ENCODE assay signal across 16 cellular contexts in the genomic region with DNA sequence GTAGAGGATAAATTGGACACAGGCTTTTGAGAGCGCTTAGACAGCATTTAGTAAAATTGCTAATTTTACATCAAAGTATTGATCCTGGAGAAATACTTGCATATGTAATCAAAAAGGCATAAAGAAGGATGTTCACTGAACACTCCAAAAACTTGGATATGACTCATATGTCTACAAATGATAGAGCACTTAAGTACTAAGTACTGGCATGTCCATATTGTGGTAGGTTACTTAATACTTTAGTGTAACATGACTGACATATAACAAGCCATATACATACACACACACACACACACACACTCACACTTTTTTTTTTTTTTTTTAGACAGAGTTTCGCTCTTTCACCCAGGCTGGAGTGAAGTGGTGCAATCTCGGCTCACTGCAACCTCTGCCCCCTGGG.
DNase-seq lines count a peak whose midpoint lies in the region; ATAC-seq, FAIRE-seq and TF ChIP-seq lines count a peak whose summit lies in the region.
"Had no signal": no experiment of that assay in that cellular context is flagged by ENCODE, and none has a peak within 500 bp of the region (broad histone marks: within the 10 kb centered on the region; RNA-seq: fewer than 3 reads in every experiment).

No MANE protein-coding gene starts in this region.

- no peaks in the 10 kb centered on the region for H4K20me1 ChIP-seq in mammary epithelial cell (ENCODE audit: insufficient read depth, low read length)
- H4K20me1 ChIP-seq: BLaER1 treated with 17β-estradiol and CSF1 and Interleukin-3, amounts not matched to agents 10 nM and 100 nM had no signal

- no TSS peak for BruUV-seq in mammary epithelial cell (replicated peaks; lab: Mats Ljungman, UMichigan)

- H3K4me1 ChIP-seq in mammary epithelial cell (ENCODE audit: insufficient read depth, low read length) = peaks cover 30% of the 10 kb centered on the region
- peaks cover 20% of the 10 kb centered on the region for H3K4me1 ChIP-seq in foreskin keratinocyte
- no peaks in the 10 kb centered on the region for H3K4me1 ChIP-seq in stomach
- H3K4me1 ChIP-seq: BLaER1 treated with 17β-estradiol and CSF1 and Interleukin-3, amounts not matched to agents 10 nM and 100 nM had no signal

- in situ Hi-C loops in mammary epithelial cell (cut with MboI; ENCODE audit: low sequenced_read_pairs in 2 of 2) = no loop called here

- ATAC-seq in foreskin keratinocyte (peak; percentile 67), GM21529 (IDR thresholded peaks at IDR 0.05; ENCODE audit: unreplicated experiment) (no peak)

- H3K9me3 ChIP-seq in mammary epithelial cell (replicated peaks; ENCODE audit: insufficient read depth, low read length) = no peaks in the 10 kb centered on the region
- H3K9me3 ChIP-seq in stomach = no peaks in the 10 kb centered on the region

- H3K4me3 ChIP-seq in mammary epithelial cell (replicated peaks in 1 of 3; ENCODE audit: insufficient read depth in 1 of 3, low read depth in 2 of 3, low read length in 3 of 3) (no peak overlapping the region), stomach (no peak overlapping the region)
- H3K4me3 ChIP-seq: BLaER1 treated with 17β-estradiol and CSF1 and Interleukin-3, amounts not matched to agents 10 nM and 100 nM; GM23248 had no signal

- H3K4me2 ChIP-seq in mammary epithelial cell (ENCODE audit: insufficient read depth, low read depth, low read length) = no peak overlapping the region
- H3K4me2 ChIP-seq: BLaER1 treated with 17β-estradiol and CSF1 and Interleukin-3, amounts not matched to agents 10 nM and 100 nM had no signal

- dilution Hi-C loops in mammary epithelial cell (cut with HindIII; ENCODE audit: low sequenced_read_pairs) = no loop called here

- no peaks in the 10 kb centered on the region for H3K27me3 ChIP-seq in mammary epithelial cell (ENCODE audit: insufficient read depth, low read length)
- no peaks in the 10 kb centered on the region for H3K27me3 ChIP-seq in foreskin keratinocyte
- no peaks in the 10 kb centered on the region for H3K27me3 ChIP-seq in stomach
- H3K27me3 ChIP-seq: BLaER1 treated with 17β-estradiol and CSF1 and Interleukin-3, amounts not matched to agents 10 nM and 100 nM had no signal

- peak; percentile 35 for FAIRE-seq in D721Med (lab: Jason Lieb, UNC)
- FAIRE-seq: H54 had no signal

- intact Hi-C loops in mammary epithelial cell (cut with micrococcal nuclease) = no loop called here
- intact Hi-C loops in stomach (cut with DNase I; ENCODE audit: low total_unique reads) = no loop called here

- no peak for TF ChIP-seq EP300 in stomach (IDR thresholded peaks at IDR 0.05)

- no peak overlapping the region for H3K9ac ChIP-seq in mammary epithelial cell (ENCODE audit: insufficient read depth, low read length)
- H3K9ac ChIP-seq: BLaER1 treated with 17β-estradiol and CSF1 and Interleukin-3, amounts not matched to agents 10 nM and 100 nM; GM23248 had no signal

- H3K79me2 ChIP-seq in mammary epithelial cell (ENCODE audit: insufficient read depth, low read length) = no peaks in the 10 kb centered on the region

- CTCF ChIA-PET in mammary epithelial cell (lab: Charles Lee; ENCODE audit: low non-redundant PET) = no interaction called here

- H3K36me3 ChIP-seq in mammary epithelial cell (ENCODE audit: insufficient read depth, low read length) (no peaks in the 10 kb centered on the region), stomach (no peaks in the 10 kb centered on the region)
- H3K36me3 ChIP-seq: BLaER1 treated with 17β-estradiol and CSF1 and Interleukin-3, amounts not matched to agents 10 nM and 100 nM had no signal

- no peak for DNase-seq in D721Med (ENCODE audit: insufficient read length, low spot score)
- peak; percentile 19 for DNase-seq in HPDE6-E6E7 (ENCODE audit: extremely low spot score)
- DNase-seq in mammary epithelial cell = peak; percentile 52
- peak; percentile 64 to 65 for DNase-seq in foreskin keratinocyte
- no peak for DNase-seq in stomach
- no peak for DNase-seq in HT-29 (ENCODE audit: low spot score)
- DNase-seq in NCI-H2171 treated with DMSO at 0.1 percent for 48 hours (lab: John Stamatoyannopoulos, UW) = no peak
- DNase-seq: ACHN; Calu3; CD4-positive, CD25-positive, alpha-beta regulatory T cell; DND-41; GDM1; GM23248 had no signal

- TF ChIP-seq POLR2A in stomach (IDR thresholded peaks at IDR 0.05) = no peak

- TF ChIP-seq CTCF in D721Med (IDR thresholded peaks at IDR 0.05; ENCODE audit: insufficient read depth, missing control alignments) (no peak), mammary epithelial cell (conservative IDR thresholded peaks at IDR 0.05 in 1 of 2, IDR thresholded peaks at IDR 0.05 in 1 of 2; ENCODE audit: extremely low read depth in 1 of 2, insufficient read depth in 1 of 2, low read depth in 1 of 2, low read length in 2 of 2) (no peak), foreskin keratinocyte (conservative IDR thresholded peaks at IDR 0.05) (no peak), stomach (IDR thresholded peaks at IDR 0.05) (no peak)

- WGBS in mammary epithelial cell (ENCODE audit: low coverage, missing lambda C conversion rate) = 100% methylated on average over 1 of the region's 3 CpGs
- WGBS in stomach, 5 donors = 94 to 98% (median 95%) methylated on average over 3 of the region's 3 CpGs

- no peak overlapping the region for H2AFZ ChIP-seq in mammary epithelial cell (ENCODE audit: low read depth, low read length)
- H2AFZ ChIP-seq: GM23248 had no signal

- H3K27ac ChIP-seq in mammary epithelial cell (ENCODE audit: insufficient read depth, low read depth, low read length) (no peak overlapping the region), foreskin keratinocyte (no peak overlapping the region), stomach (no peak overlapping the region)
- H3K27ac ChIP-seq: BLaER1 treated with 17β-estradiol and CSF1 and Interleukin-3, amounts not matched to agents 10 nM and 100 nM; GM23248 had no signal

Comparison
In these comparisons a context has a peak if more than half of its experiments do, and no peak if none do; other contexts are left out.
1. DNase-seq: peak in HPDE6-E6E7 (single experiment), mammary epithelial cell (single experiment) and foreskin keratinocyte (2 of 2); none in D721Med (single experiment), stomach (single experiment), HT-29 (single experiment) and NCI-H2171 treated with DMSO at 0.1 percent for 48 hours (single experiment).